24 cellular contexts compared by ENCODE assay signal in the genomic region with DNA sequence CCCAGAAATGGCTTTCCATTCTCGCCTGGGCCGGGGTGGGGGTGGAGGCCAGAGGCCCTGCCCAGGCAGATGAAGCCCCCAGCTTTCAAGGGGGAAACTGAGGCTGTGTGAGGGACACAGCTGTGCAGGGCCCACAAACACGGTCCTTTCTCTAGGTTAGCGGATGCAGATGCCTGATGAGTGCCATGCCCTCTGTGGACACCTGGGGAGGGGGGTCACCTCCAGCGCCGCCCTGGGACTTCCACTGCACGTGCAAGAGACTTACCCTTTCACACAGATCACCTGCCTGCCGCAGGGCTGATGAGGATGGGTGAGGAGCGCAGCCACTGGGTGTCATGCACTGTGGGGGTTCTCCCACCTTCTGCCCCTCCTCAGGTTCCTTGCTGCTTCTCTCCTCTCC. TPM values are rescaled to one million over a fixed set of nuclear protein-coding genes. Genes with fewer than 3 reads are reported as not detected.
DNase-seq lines count a peak whose midpoint lies in the region; ATAC-seq and TF ChIP-seq lines count a peak whose summit lies in the region.
"Had no signal": no experiment of that assay in that cellular context is flagged by ENCODE, and none has a peak within 500 bp of the region (broad histone marks: within the 10 kb centered on the region; RNA-seq: fewer than 3 reads in every experiment).

No MANE protein-coding gene starts in this region.

- no peak overlapping the region for H2AFZ ChIP-seq in PC-9

- no peak overlapping the region for H3K4ac ChIP-seq in mesendoderm (ENCODE audit: low read depth, low read length)

- POLR2A ChIA-PET in PC-9 (lab: Charles Lee; ENCODE audit: unreplicated experiment), result no interaction called here

- H3K27me3 ChIP-seq in PC-9 (ENCODE audit: insufficient read depth, low read depth) (no peaks in the 10 kb centered on the region), mesendoderm (ENCODE audit: insufficient read depth, low read length, poor library complexity) (peaks cover 7% of the 10 kb centered on the region)
- H3K27me3 ChIP-seq: SJCRH30 had no signal

- no peaks in the 10 kb centered on the region for H3K79me1 ChIP-seq in mesendoderm (ENCODE audit: low read length)

- no peaks in the 10 kb centered on the region for H3K9me3 Mint-ChIP-seq in Calu3 (ENCODE audit: low read depth, unreplicated experiment)
- H3K9me3 Mint-ChIP-seq: activated naive CD4-positive, alpha-beta T cell treated with anti-CD3 and anti-CD28 coated beads, Interleukin-2, amount 50 U/mL, for 72 hours; CD8-positive, alpha-beta memory T cell had no signal

- H3K56ac ChIP-seq in mesendoderm (ENCODE audit: low read length), result no peak overlapping the region

- peaks cover 45% of the 10 kb centered on the region for H3K4me1 ChIP-seq in PC-9 (replicated peaks; ENCODE audit: insufficient read depth)
- H3K4me1 ChIP-seq in mucosa of descending colon (ENCODE audit: low read depth), result peaks cover 52% of the 10 kb centered on the region
- peaks cover 4% of the 10 kb centered on the region for H3K4me1 ChIP-seq in mesendoderm (ENCODE audit: control insufficient read depth, low read depth, low read length)

- H4K8ac ChIP-seq in mesendoderm (ENCODE audit: low read depth, low read length), result no peak overlapping the region

- H3K4me3 ChIP-seq in PC-9 (no peak overlapping the region), mucosa of descending colon (no peak overlapping the region), mesendoderm (ENCODE audit: low read length) (no peak overlapping the region)
- H3K4me3 ChIP-seq: left ventricle myocardium inferior, psoas muscle, SJCRH30 had no signal

- no peak overlapping the region for H3K23ac ChIP-seq in mesendoderm (ENCODE audit: low read length)

- WGBS in mesendoderm (ENCODE audit: extremely low coverage, insufficient coverage, low lambda C conversion rate), result no CpG with 5 or more reads among the region's 9 CpGs

- TF ChIP-seq CTCF in Calu3 (IDR thresholded peaks at IDR 0.05; ENCODE audit: unreplicated experiment) (no peak), PC-9 (conservative IDR thresholded peaks at IDR 0.05) (no peak), mucosa of descending colon (IDR thresholded peaks at IDR 0.05) (no peak)

- no peak overlapping the region for H3K27ac ChIP-seq in PC-9
- peak overlapping the region; percentile 94 for H3K27ac ChIP-seq in cingulate gyrus (ENCODE audit: low read depth, low read length)
- H3K27ac ChIP-seq in substantia nigra (ENCODE audit: low read depth, low read length, poor library complexity, severe bottlenecking), result peak overlapping the region; percentile 98
- no peak overlapping the region for H3K27ac ChIP-seq in mesendoderm (ENCODE audit: low read depth, low read length)
- H3K27ac ChIP-seq: HL-60, left ventricle myocardium inferior, psoas muscle, SJCRH30 had no signal

- H3K4me1 Mint-ChIP-seq in Calu3 (ENCODE audit: low read depth, unreplicated experiment), result peaks cover 27% of the 10 kb centered on the region

- no peak overlapping the region for H2BK5ac ChIP-seq in mesendoderm (ENCODE audit: low read length)

- peaks cover 82% of the 10 kb centered on the region for H3K36me3 Mint-ChIP-seq in Calu3 (ENCODE audit: insufficient read depth, unreplicated experiment)
- H3K36me3 Mint-ChIP-seq: activated naive CD4-positive, alpha-beta T cell treated with anti-CD3 and anti-CD28 coated beads, Interleukin-2, amount 50 U/mL, for 72 hours; CD8-positive, alpha-beta memory T cell had no signal

- no peak overlapping the region for H2BK15ac ChIP-seq in mesendoderm (replicated peaks; ENCODE audit: low read depth)

- no peak for ATAC-seq in GM21381 (IDR thresholded peaks at IDR 0.05; ENCODE audit: unreplicated experiment)
- no peak for ATAC-seq in mucosa of descending colon
- ATAC-seq: activated naive CD4-positive, alpha-beta T cell treated with anti-CD3 and anti-CD28 coated beads, Interleukin-2, amount 50 U/mL, for 72 hours; psoas muscle had no signal

- H3K27me3 Mint-ChIP-seq in Calu3 (ENCODE audit: unreplicated experiment), result no peaks in the 10 kb centered on the region
- H3K27me3 Mint-ChIP-seq: CD8-positive, alpha-beta memory T cell had no signal

- H3K27ac Mint-ChIP-seq in Calu3 (ENCODE audit: unreplicated experiment), result peak overlapping the region; percentile 77

- peaks cover 12% of the 10 kb centered on the region; the same call in 1 of the 2 replicates for H4K20me1 ChIP-seq in PC-9 (ENCODE audit: insufficient read depth)

- no peaks in the 10 kb centered on the region for H3K9me2 ChIP-seq in PC-9 (ENCODE audit: insufficient read depth)

- H3K36me3 ChIP-seq in PC-9 (ENCODE audit: low read depth) (no peaks in the 10 kb centered on the region), mucosa of descending colon (ENCODE audit: low read depth) (no peaks in the 10 kb centered on the region), mesendoderm (ENCODE audit: control insufficient read depth, insufficient read depth, low read length) (no peaks in the 10 kb centered on the region)
- H3K36me3 ChIP-seq: left ventricle myocardium inferior, SJCRH30 had no signal

- H2BK120ac ChIP-seq in mesendoderm (ENCODE audit: low read depth, low read length), result no peak overlapping the region

- no peak overlapping the region for H3K9ac ChIP-seq in mesendoderm (ENCODE audit: low read length)

- DNase-seq in Calu3, result no peak
- DNase-seq in PC-9, result no peak
- DNase-seq in substantia nigra (lab: John Stamatoyannopoulos, UW), result no peak
- DNase-seq in MV-4-11 (lab: John Stamatoyannopoulos, UW), result no peak
- no peak for DNase-seq in mucosa of descending colon
- no peak for DNase-seq in mesendoderm
- DNase-seq: activated CD4-positive, alpha-beta T cell treated with anti-CD3 and anti-CD28 coated beads for 48 hours; aorta; CD8-positive, alpha-beta memory T cell; DMS 273 treated with DMSO at 0.1 percent for 48 hours; EL; H7; left ventricle myocardium inferior; mesenchymal stem cell; NCI-H1436 treated with DMSO at 0.1 percent for 48 hours; psoas muscle; SJCRH30; stimulated activated CD4-positive, alpha-beta T cell treated with anti-CD3 and anti-CD28 coated beads, Interleukin-4, amount 100 ng/mL, for 4 hours; T1000; WERI-Rb-1 had no signal

- H3K18ac ChIP-seq in mesendoderm (ENCODE audit: low read length), result no peak overlapping the region

- H3K4me3 Mint-ChIP-seq in Calu3 (ENCODE audit: low read depth, unreplicated experiment), result peak overlapping the region; percentile 84

- peaks cover 8% of the 10 kb centered on the region for H3K79me2 ChIP-seq in PC-9 (ENCODE audit: low read depth)
- H3K79me2 ChIP-seq in mesendoderm (ENCODE audit: control insufficient read depth, insufficient read depth, low read length), result no peaks in the 10 kb centered on the region

- H3K9me3 ChIP-seq in PC-9 (ENCODE audit: insufficient read depth, low read depth), result no peaks in the 10 kb centered on the region
- H3K9me3 ChIP-seq in mucosa of descending colon, result no peaks in the 10 kb centered on the region
- H3K9me3 ChIP-seq: left ventricle myocardium inferior, psoas muscle, SJCRH30 had no signal

- H2AK5ac ChIP-seq in mesendoderm (ENCODE audit: low read length), result no peak overlapping the region

- H3F3A ChIP-seq in PC-9 (ENCODE audit: insufficient read depth, low read depth), result peaks cover 42% of the 10 kb centered on the region; the same call in 1 of the 2 replicates

- H3K4me2 ChIP-seq in PC-9 (0 out of 2 replicates have a peak overlapping the region, but pooled peaks have one; percentile 94), mesendoderm (ENCODE audit: low read length) (no peak overlapping the region)

- BruUV-seq in Calu3 (replicated peaks; lab: Mats Ljungman, UMichigan) (no TSS peak), PC-9 (replicated peaks; lab: Mats Ljungman, UMichigan) (no TSS peak)

- H4K5ac ChIP-seq in mesendoderm (ENCODE audit: low read length), result no peak overlapping the region

- intact Hi-C loops in Calu3 (cut with micrococcal nuclease; ENCODE audit: unreplicated experiment), result no loop called here
- intact Hi-C loops in PC-9 (cut with micrococcal nuclease; ENCODE audit: unreplicated experiment), result no loop called here
- intact Hi-C loops in mucosa of descending colon (cut with DNase I, micrococcal nuclease), result loop anchor here in 1 of 2 donors (10.0 kb wide), 1 partner anchor 336 kb away; no protein-coding TSS in a partner anchor

- CTCF ChIA-PET in Calu3 (lab: Charles Lee) (no interaction called here), PC-9 (lab: Charles Lee) (no interaction called here)

RNA-seq across cellular contexts. Expression of a gene that starts 2.6 kb away (rescaled TPM):
- total RNA-seq in Calu3 (2022) (49.6 and 57.2 TPM in 2 replicates), PC-9 (2021) (55.0 and 102 TPM in 2 replicates), mucosa of descending colon (10 to 100 TPM; 36.2 to 39.9 (median 39.8) TPM)
- 12.5 TPM for polyA plus RNA-seq in mesendoderm (2013, experiment 1 of 2)
- 13.3 TPM for polyA plus RNA-seq in mesendoderm (2013, experiment 2 of 2)

RNA-seq across cellular contexts. Expression of a gene that starts 3.5 kb away (rescaled TPM):
- total RNA-seq in Calu3 (2022) (51.7 and 61.5 TPM in 2 replicates), PC-9 (2021) (77.5 and 88.5 TPM in 2 replicates), mucosa of descending colon (10 to 100 TPM; 15.8 to 34.5 (median 22.0) TPM)
- 2.4 TPM for polyA plus RNA-seq in mesendoderm (2013, experiment 1 of 2)
- 2.0 TPM for polyA plus RNA-seq in mesendoderm (2013, experiment 2 of 2)

RNA-seq across cellular contexts. Expression of a gene that starts 7.9 kb away (rescaled TPM):
- total RNA-seq in Calu3 (2022) (10.0 and 12.5 TPM in 2 replicates), PC-9 (2021) (4.2 and 6.4 TPM in 2 replicates), mucosa of descending colon (under 1 TPM; 0.47 to 0.96 (median 0.80) TPM)
- 1.2 TPM for polyA plus RNA-seq in mesendoderm (2013, experiment 1 of 2)
- 1.1 TPM for polyA plus RNA-seq in mesendoderm (2013, experiment 2 of 2)

RNA-seq across cellular contexts. Expression of a gene that starts 8.5 kb away (rescaled TPM):
- total RNA-seq in Calu3 (2022) (11.7 and 12.8 TPM in 2 replicates), PC-9 (2021) (31.0 and 57.6 TPM in 2 replicates), mucosa of descending colon (1 to 10 TPM; 1.9 to 6.6 (median 3.5) TPM)
- polyA plus RNA-seq in mesendoderm (2013, experiment 1 of 2), result 1.8 TPM
- polyA plus RNA-seq in mesendoderm (2013, experiment 2 of 2), result 1.6 TPM

RNA-seq across cellular contexts. Expression of a gene that starts 12.8 kb away (rescaled TPM):
- total RNA-seq in Calu3 (2022) (1.3 and 4.6 TPM in 2 replicates), PC-9 (2021) (22.2 and 24.0 TPM in 2 replicates), mucosa of descending colon (1 to 10 TPM; 1.3 to 2.2 (median 2.1) TPM)
- polyA plus RNA-seq in mesendoderm (2013, experiment 1 of 2), result 1.1 TPM
- 1.2 TPM for polyA plus RNA-seq in mesendoderm (2013, experiment 2 of 2)
- polyA plus RNA-seq: aorta had no signal

Comparison
In these comparisons a context has a peak if more than half of its experiments do, and no peak if none do; other contexts are left out.
1. H3K27ac ChIP-seq: peak in cingulate gyrus (single experiment) and substantia nigra (single experiment); none in PC-9 (single experiment) and mesendoderm (single experiment).